ENCODE assay signal across 8 cellular contexts in the genomic region with DNA sequence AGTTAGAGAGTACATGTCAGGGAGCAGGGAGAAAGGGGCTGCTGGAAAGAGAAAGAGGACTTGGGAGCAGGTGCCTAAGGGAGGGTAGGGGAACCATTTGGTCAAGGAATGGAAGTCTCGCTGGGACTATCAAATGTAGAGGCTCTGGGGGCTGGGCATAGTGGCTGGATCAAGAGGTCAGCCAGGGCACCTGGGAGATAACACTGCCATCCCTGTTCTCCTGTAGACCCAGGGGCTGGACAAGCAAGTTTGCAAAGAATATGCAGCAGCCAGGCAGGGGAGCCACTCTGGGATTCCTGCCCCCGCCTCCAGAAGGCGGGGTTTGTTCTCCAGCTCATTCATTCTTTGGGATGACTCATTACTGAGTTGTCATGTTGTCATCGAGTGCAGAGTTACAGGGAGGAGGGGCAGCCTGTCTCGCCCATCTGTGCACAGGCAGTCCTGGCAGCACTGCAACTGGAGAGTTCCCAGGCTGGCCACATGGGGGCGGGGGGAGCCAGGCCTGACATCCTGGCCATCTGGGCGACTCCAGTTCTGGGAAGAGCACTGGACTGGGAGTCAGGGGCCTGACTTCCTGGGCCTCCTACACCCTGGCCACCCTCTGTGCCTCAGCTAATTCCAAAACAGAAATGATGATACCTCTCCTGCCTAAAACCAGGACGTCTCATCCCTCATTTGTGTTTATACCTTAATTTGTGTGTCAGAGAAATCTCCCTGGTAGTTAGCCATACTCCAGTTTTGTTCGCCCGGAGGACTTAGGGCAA. TPM values are rescaled to one million over a fixed set of nuclear protein-coding genes. Genes with fewer than 3 reads are reported as not detected.
DNase-seq lines count a peak whose midpoint lies in the region; ATAC-seq and TF ChIP-seq lines count a peak whose summit lies in the region.

No MANE protein-coding gene starts in this region.

- TF ChIP-seq POLR2A in right lobe of liver (IDR thresholded peaks at IDR 0.05), result no peak

- no peaks in the 10 kb centered on the region for H3K4me1 ChIP-seq in CD4-positive, alpha-beta memory T cell (ENCODE audit: insufficient read depth, low read length)
- peaks cover 0 to 23% (median 5%) of the 10 kb centered on the region in 4 donors for H3K4me1 ChIP-seq in right lobe of liver

- peak; percentile 55 to 87 (median 63) for DNase-seq in CD4-positive, alpha-beta memory T cell
- DNase-seq in HK-2 (ENCODE audit: unreplicated experiment) (peak; percentile 93), NCI-H748 treated with DMSO at 0.1 percent for 48 hours (lab: John Stamatoyannopoulos, UW) (peak; percentile 86), right lobe of liver (peak; percentile 90 to 93 (median 92))
- DNase-seq in activated CD4-positive, alpha-beta T cell treated with anti-CD3 and anti-CD28 coated beads, Interleukin-2, amount 50 U/mL, for 24 hours (ENCODE audit: low read depth in 1 of 2, low spot score in 1 of 2), result peak; percentile 59 to 83
- DNase-seq in stimulated activated CD4-positive, alpha-beta T cell treated with anti-CD3 and anti-CD28 coated beads, TNF-alpha, amount 100 ng/mL, for 4 hours (ENCODE audit: low read depth in 3 of 3), result peak; percentile 65 to 69 (median 67)

- H3K27me3 Mint-ChIP-seq in CD4-positive, alpha-beta memory T cell, result peaks cover 0 to 1% of the 10 kb centered on the region in 2 donors
- H3K27me3 Mint-ChIP-seq in dendritic cell treated with granulocyte-macrophage colony-stimulating factor and Interleukin-4, amounts not matched to agents 40 ng/mL and 50 ng/mL, for 4 days, result peaks cover 20% of the 10 kb centered on the region

- H3K9me3 ChIP-seq in CD4-positive, alpha-beta memory T cell (ENCODE audit: control insufficient read depth in 1 of 2, low read length in 2 of 2), result no peaks in the 10 kb centered on the region
- no peaks in the 10 kb centered on the region for H3K9me3 ChIP-seq in right lobe of liver

- H3K27ac Mint-ChIP-seq in CD4-positive, alpha-beta memory T cell, result peak overlapping the region in 1 of 7 donors; percentile 38
- peak overlapping the region; percentile 25 for H3K27ac Mint-ChIP-seq in dendritic cell treated with granulocyte-macrophage colony-stimulating factor and Interleukin-4, amounts not matched to agents 40 ng/mL and 50 ng/mL, for 4 days

- no peaks in the 10 kb centered on the region for H3K27me3 ChIP-seq in CD4-positive, alpha-beta memory T cell (ENCODE audit: insufficient read depth, low read length)
- no peaks in the 10 kb centered on the region for H3K27me3 ChIP-seq in right lobe of liver

- peak; percentile 94 to 98 (median 98) for TF ChIP-seq CTCF in right lobe of liver (IDR thresholded peaks at IDR 0.05)

- no peaks in the 10 kb centered on the region for H3K36me3 ChIP-seq in CD4-positive, alpha-beta memory T cell (ENCODE audit: insufficient read depth, low read length)
- no peaks in the 10 kb centered on the region for H3K36me3 ChIP-seq in right lobe of liver

- intact Hi-C loops in CD4-positive, alpha-beta memory T cell (cut with micrococcal nuclease), result loop anchor here (1.0 to 2.0 kb wide), 6 partner anchors 28 to 879 kb away; partner anchors contain the start of gene ZFAND3
- intact Hi-C loops in dendritic cell treated with granulocyte-macrophage colony-stimulating factor and Interleukin-4, amounts not matched to agents 40 ng/mL and 50 ng/mL, for 4 days (cut with micrococcal nuclease), result loop anchor here (5.0 to 10.0 kb wide), 2 partner anchors 223 to 701 kb away; no protein-coding TSS in a partner anchor
- intact Hi-C loops in right lobe of liver (cut with DNase I), result no loop called here

- peaks cover 2 to 9% (median 5%) of the 10 kb centered on the region in 4 donors for H3K4me1 Mint-ChIP-seq in CD4-positive, alpha-beta memory T cell
- H3K4me1 Mint-ChIP-seq in dendritic cell treated with granulocyte-macrophage colony-stimulating factor and Interleukin-4, amounts not matched to agents 40 ng/mL and 50 ng/mL, for 4 days (ENCODE audit: low read depth), result peaks cover 19% of the 10 kb centered on the region

- ATAC-seq in GM19467 (IDR thresholded peaks at IDR 0.05; ENCODE audit: unreplicated experiment) (peak; percentile 78), right lobe of liver (peak; percentile 95 to 99 (median 98))

- no peaks in the 10 kb centered on the region for H3K9me3 Mint-ChIP-seq in CD4-positive, alpha-beta memory T cell
- no peaks in the 10 kb centered on the region for H3K9me3 Mint-ChIP-seq in dendritic cell treated with granulocyte-macrophage colony-stimulating factor and Interleukin-4, amounts not matched to agents 40 ng/mL and 50 ng/mL, for 4 days

- 24% methylated on average over 7 of the region's 10 CpGs for WGBS in right lobe of liver (ENCODE audit: insufficient coverage, low coverage, low lambda C conversion rate, missing lambda C conversion rate)

- CTCF ChIA-PET in CD4-positive, alpha-beta memory T cell (lab: Charles Lee; ENCODE audit: partially characterized antibody), result interaction anchor here (0.6 to 2.2 kb wide), 12 partner anchors 10 to 703 kb away, joined by 3 to 7 read pairs (median 3); no protein-coding TSS in a partner anchor

- no peaks in the 10 kb centered on the region for H3K36me3 Mint-ChIP-seq in CD4-positive, alpha-beta memory T cell
- no peaks in the 10 kb centered on the region for H3K36me3 Mint-ChIP-seq in dendritic cell treated with granulocyte-macrophage colony-stimulating factor and Interleukin-4, amounts not matched to agents 40 ng/mL and 50 ng/mL, for 4 days (ENCODE audit: low read depth)

- POLR2A ChIA-PET in CD4-positive, alpha-beta memory T cell (lab: Charles Lee; ENCODE audit: partially characterized antibody), result interaction anchor here (2.3 kb wide), 1 partner anchor 27 kb away, joined by 11 read pairs; no protein-coding TSS in a partner anchor

- H3K27ac ChIP-seq in CD4-positive, alpha-beta memory T cell (ENCODE audit: low read depth, low read length), result no peak overlapping the region
- H3K27ac ChIP-seq in right lobe of liver, result peak overlapping the region in 1 of 3 donors; percentile 30

- no peak overlapping the region for H3K4me3 Mint-ChIP-seq in CD4-positive, alpha-beta memory T cell
- H3K4me3 Mint-ChIP-seq in dendritic cell treated with granulocyte-macrophage colony-stimulating factor and Interleukin-4, amounts not matched to agents 40 ng/mL and 50 ng/mL, for 4 days, result no peak overlapping the region

- no peak overlapping the region for H3K4me3 ChIP-seq in CD4-positive, alpha-beta memory T cell (ENCODE audit: low read length in 2 of 2)
- no peak overlapping the region for H3K4me3 ChIP-seq in right lobe of liver

RNA-seq across cellular contexts. Expression of gene ZFAND3, which starts 28.2 kb away (rescaled TPM):
- total RNA-seq in CD4-positive, alpha-beta memory T cell, result 10 to 100 TPM; 32.7 to 33.0 TPM
- polyA plus RNA-seq in CD4-positive, alpha-beta memory T cell, result 1 to 10 TPM; 2.1 to 7.4 TPM
- 10 to 100 TPM; 43.1 to 66.5 (median 53.2) TPM for total RNA-seq in right lobe of liver

Comparison
In these comparisons a context has a peak if more than half of its experiments do, and no peak if none do; other contexts are left out.
1. intact Hi-C loops: an anchor here in CD4-positive, alpha-beta memory T cell (1.0 to 2.0 kb wide) and dendritic cell treated with granulocyte-macrophage colony-stimulating factor and Interleukin-4, amounts not matched to agents 40 ng/mL and 50 ng/mL, for 4 days (5.0 to 10.0 kb wide); none called in right lobe of liver.